In genomic region chr15:85760531-85761371, GRCh38 we compare ENCODE assay signal across 19 cellular contexts. TPM values are rescaled to one million over a fixed set of nuclear protein-coding genes. Genes with fewer than 3 reads are reported as not detected.
DNase-seq lines count a peak whose midpoint lies in the region; ATAC-seq, FAIRE-seq and TF ChIP-seq lines count a peak whose summit lies in the region.
"Had no signal": no experiment of that assay in that cellular context is flagged by ENCODE, and none has a peak within 500 bp of the region (broad histone marks: within the 10 kb centered on the region; RNA-seq: fewer than 3 reads in every experiment).

No MANE protein-coding gene starts in this region.

- H3K79me2 ChIP-seq in OCI-LY3 (ENCODE audit: low read length) (no peaks in the 10 kb centered on the region), H1 (ENCODE audit: control insufficient read depth in 1 of 2, insufficient read depth in 2 of 2, low read length in 2 of 2) (peaks cover 0 to 27% of the 10 kb centered on the region in 2 experiments; a peak in 2 of 4 replicates), MM.1S (ENCODE audit: low read length) (no peaks in the 10 kb centered on the region)

- H2BK120ac ChIP-seq in H1 (replicated peaks; ENCODE audit: low read depth, low read length), result no peak overlapping the region

- no peak overlapping the region for H3K23ac ChIP-seq in H1 (ENCODE audit: insufficient read length)

- TF ChIP-seq EP300 in H1 (IDR thresholded peaks at IDR 0.05; ENCODE audit: borderline replicate concordance in 1 of 2, low read depth in 2 of 2, low read length in 2 of 2), result no peak

- no peak overlapping the region for H2BK5ac ChIP-seq in H1 (ENCODE audit: low read depth, low read length)

- no peaks in the 10 kb centered on the region for H3K9me2 ChIP-seq in MM.1S (replicated peaks; ENCODE audit: insufficient read depth, low read length)

- POLR2A ChIA-PET in H1 (lab: Charles Lee; ENCODE audit: partially characterized antibody), result interaction anchor here (5.1 kb wide), 1 partner anchor 10 kb away, joined by 22 read pairs; no protein-coding TSS in a partner anchor

- no peak overlapping the region for H4K5ac ChIP-seq in H1 (ENCODE audit: insufficient read length, low read depth, low read length)

- no peaks in the 10 kb centered on the region for H3F3A ChIP-seq in MM.1S (ENCODE audit: insufficient read depth, low read length)

- peak; percentile 17 for DNase-seq in NCI-H2107 treated with DMSO at 0.1 percent for 48 hours (lab: John Stamatoyannopoulos, UW; ENCODE audit: unreplicated experiment)
- DNase-seq in NCI-H2107 (lab: John Stamatoyannopoulos, UW), result no peak
- DNase-seq in H1 (ENCODE audit: low read depth in 1 of 2, low spot score in 2 of 2), result no peak
- no peak for DNase-seq in retinal pigment epithelial cell (ENCODE audit: low read depth)
- no peak for DNase-seq in activated effector memory CD4-positive, alpha-beta T cell treated with anti-CD3 and anti-CD28 coated beads, Interleukin-2, amount 50 U/mL, for 16 hours
- DNase-seq in MM.1S, result no peak
- DNase-seq: activated CD8-positive, alpha-beta memory T cell treated with anti-CD3 and anti-CD28 coated beads for 24 hours; NCI-H510A treated with DMSO at 0.1 percent for 48 hours; stimulated activated CD4-positive, alpha-beta T cell treated with anti-CD3 and anti-CD28 coated beads, Interleukin-4, amount 100 ng/mL, for 4 hours; T-helper 1 cell; thyroid gland had no signal

- H3K9ac ChIP-seq in OCI-LY3 (ENCODE audit: low read length), result no peak overlapping the region
- H3K9ac ChIP-seq in H1 (replicated peaks in 1 of 4; ENCODE audit: extremely low read depth in 1 of 4, low read depth in 3 of 4, low read length in 3 of 4), result no peak overlapping the region
- no peak overlapping the region for H3K9ac ChIP-seq in MM.1S (ENCODE audit: low read length)

- no peak overlapping the region for H4K91ac ChIP-seq in H1 (replicated peaks; ENCODE audit: insufficient read length, low read length)

- CTCF ChIA-PET in H1 (lab: Charles Lee; ENCODE audit: partially characterized antibody), result interaction anchor here (0.6 to 2.3 kb wide), 5 partner anchors 9 to 198 kb away, joined by 3 to 10 read pairs (median 4); no protein-coding TSS in a partner anchor

- no peak for TF ChIP-seq POLR2A in H1 (IDR thresholded peaks at IDR 0.05; ENCODE audit: control extremely low read depth in 1 of 2, low read depth in 2 of 2, low read length in 2 of 2)

- FAIRE-seq in H1 (lab: Jason Lieb, UNC), result no peak
- FAIRE-seq: GM12891 had no signal

- no peaks in the 10 kb centered on the region for H3K9me3 ChIP-seq in OCI-LY3 (ENCODE audit: insufficient read depth, low read length)
- no peaks in the 10 kb centered on the region for H3K9me3 ChIP-seq in H1 (ENCODE audit: insufficient read depth in 2 of 2, low read depth in 1 of 2, low read length in 1 of 2)
- no peaks in the 10 kb centered on the region for H3K9me3 ChIP-seq in MM.1S (replicated peaks; ENCODE audit: insufficient read depth, low read length)
- H3K9me3 ChIP-seq: Peyer's patch, thyroid gland had no signal

- H3K36me3 ChIP-seq in OCI-LY3 (replicated peaks; ENCODE audit: low read depth, low read length) (no peaks in the 10 kb centered on the region), H1 (ENCODE audit: control insufficient read depth in 2 of 4, insufficient read depth in 4 of 4, low read length in 3 of 4) (peaks cover 0 to 2% (median under 1%) of the 10 kb centered on the region in 4 experiments; a peak in 4 of 8 replicates), MM.1S (replicated peaks; ENCODE audit: insufficient read depth, low read length) (no peaks in the 10 kb centered on the region)

- no peak overlapping the region for H3K56ac ChIP-seq in H1 (replicated peaks; ENCODE audit: insufficient read length, low read depth, low read length)

- peaks cover 15% of the 10 kb centered on the region for H3K79me1 ChIP-seq in H1 (ENCODE audit: low read depth, low read length)

- H3K27me3 ChIP-seq in OCI-LY3 (ENCODE audit: low read depth, low read length), result no peaks in the 10 kb centered on the region
- no peaks in the 10 kb centered on the region for H3K27me3 ChIP-seq in H1 (replicated peaks in 1 of 4; ENCODE audit: control insufficient read depth in 3 of 4, extremely low read depth in 1 of 4, insufficient read depth in 3 of 4, low read length in 3 of 4)
- no peaks in the 10 kb centered on the region for H3K27me3 ChIP-seq in MM.1S (replicated peaks; ENCODE audit: insufficient read depth, low read length)
- H3K27me3 ChIP-seq: Peyer's patch, thyroid gland had no signal

- H4K8ac ChIP-seq in H1 (ENCODE audit: extremely low read depth, insufficient read depth, low read length), result peak overlapping the region; percentile 37; the same call in 1 of the 2 replicates

- H3K4me2 ChIP-seq in OCI-LY3 (ENCODE audit: low read length) (no peak overlapping the region), H1 (ENCODE audit: insufficient read depth in 1 of 2, low read depth in 2 of 2, low read length in 2 of 2) (no peak overlapping the region), MM.1S (ENCODE audit: low read depth, low read length) (no peak overlapping the region)

- WGBS in H1 (ENCODE audit: extremely low coverage in 1 of 2, insufficient coverage in 1 of 2, insufficient read length in 1 of 2, insufficient replicate concordance in 2 of 2, low coverage in 1 of 2, low lambda C conversion rate in 2 of 2, missing lambda C conversion rate in 1 of 2), 2 experiments, result 91% methylated on average over 28 of the region's 28 CpGs; no CpG with 5 or more reads in 1 of the 2 experiments

- H3K14ac ChIP-seq in H1 (ENCODE audit: insufficient read length), result no peak overlapping the region

- H3K4ac ChIP-seq in H1 (replicated peaks; ENCODE audit: insufficient read length, low read depth, low read length), result no peak overlapping the region

- TF ChIP-seq RAD21 in H1 (IDR thresholded peaks at IDR 0.05 in 1 of 2, conservative IDR thresholded peaks at IDR 0.05 in 1 of 2; ENCODE audit: low read depth in 2 of 2, low read length in 2 of 2), result peak in 1 of 2 experiments; percentile 37; a peak in 2 of 4 replicates

- H3K4me1 ChIP-seq in OCI-LY3 (ENCODE audit: low read length) (no peaks in the 10 kb centered on the region), H1 (replicated peaks in 1 of 4; ENCODE audit: control insufficient read depth in 3 of 4, insufficient read depth in 4 of 4, low read length in 3 of 4) (peaks cover 0 to 1% (median 0%) of the 10 kb centered on the region in 4 experiments; a peak in 2 of 7 replicates), MM.1S (ENCODE audit: low read length) (no peaks in the 10 kb centered on the region)

- H2BK20ac ChIP-seq in H1 (ENCODE audit: low read length), result no peak overlapping the region

- no peak overlapping the region for H3K27ac ChIP-seq in OCI-LY3 (ENCODE audit: low read length)
- no peak overlapping the region for H3K27ac ChIP-seq in H1 (ENCODE audit: low read depth, low read length)
- no peak overlapping the region for H3K27ac ChIP-seq in MM.1S (ENCODE audit: low read length)
- H3K27ac ChIP-seq: coronary artery, epithelial cell of prostate, HL-60, Peyer's patch, thyroid gland had no signal

- H3K18ac ChIP-seq in H1 (ENCODE audit: extremely low read depth, low read length), result no peak overlapping the region

- no peak overlapping the region for H2BK12ac ChIP-seq in H1 (ENCODE audit: low read depth, low read length)

- H3K4me3 ChIP-seq in OCI-LY3 (ENCODE audit: low read length) (no peak overlapping the region), H1 (ENCODE audit: extremely low read depth in 1 of 4, insufficient read depth in 2 of 4, low read depth in 3 of 4, low read length in 4 of 4) (no peak overlapping the region), retinal pigment epithelial cell (ENCODE audit: low read length) (no peak overlapping the region), MM.1S (ENCODE audit: low read length) (no peak overlapping the region)
- H3K4me3 ChIP-seq: coronary artery, Peyer's patch, thyroid gland had no signal

- H2AFZ ChIP-seq in OCI-LY3 (ENCODE audit: low read depth, low read length) (no peak overlapping the region), H1 (ENCODE audit: low read length) (no peak overlapping the region), MM.1S (ENCODE audit: low read length) (no peak overlapping the region)

- ATAC-seq in HG03521 (IDR thresholded peaks at IDR 0.05; ENCODE audit: unreplicated experiment), result no peak
- ATAC-seq: WTC11 had no signal

- TF ChIP-seq CTCF in OCI-LY3 (IDR thresholded peaks at IDR 0.05; ENCODE audit: low read depth, low read length) (peak; percentile 42), H1 (IDR thresholded peaks at IDR 0.05; ENCODE audit: control extremely low read depth in 1 of 3, insufficient read depth in 1 of 3, low read depth in 1 of 3, low read length in 3 of 3) (no peak), retinal pigment epithelial cell (conservative IDR thresholded peaks at IDR 0.05; ENCODE audit: low read depth, low read length) (peak; percentile 16), MM.1S (IDR thresholded peaks at IDR 0.05; ENCODE audit: low read length) (no peak)

- H2AK5ac ChIP-seq in H1 (ENCODE audit: low read depth, low read length), result no peak overlapping the region

- no peaks in the 10 kb centered on the region for H3K23me2 ChIP-seq in H1 (ENCODE audit: low read depth, low read length)

- H4K20me1 ChIP-seq in OCI-LY3 (ENCODE audit: insufficient read depth, low read length) (peaks cover 6% of the 10 kb centered on the region; the same call in 1 of the 2 replicates), H1 (replicated peaks in 1 of 2; ENCODE audit: control insufficient read depth in 1 of 2, insufficient read depth in 2 of 2, low read length in 2 of 2) (peaks cover 2 to 8% of the 10 kb centered on the region in 2 experiments), MM.1S (ENCODE audit: insufficient read depth, low read length) (no peaks in the 10 kb centered on the region)

- no peak overlapping the region for H2BK15ac ChIP-seq in H1 (ENCODE audit: low read length)

RNA-seq across cellular contexts. Expression of gene KLHL25, which starts 34.0 kb away (rescaled TPM):
- total RNA-seq in H1 (2021; fragmentation: NEBNext Ultra II Directional; extraction: Animal tissue kit (Norgen Biotek cat#: 25700)), result 16.5 and 17.1 TPM in 2 replicates
- polyA plus RNA-seq in H1 (2011; rRNA removed), result 22.0 and 28.6 TPM in 2 replicates
- 19.5 TPM for polyA plus RNA-seq in H1 (2011; cell fraction: cytosol; rRNA removed)
- 35.3 TPM for polyA plus RNA-seq in H1 (2011; cell fraction: nucleus; rRNA removed)
- polyA plus RNA-seq in H1 (2012, experiment 1 of 2), result 10.2 to 16.3 TPM (median 14.4 TPM) in 4 replicates
- 13.3 TPM for polyA plus RNA-seq in H1 (2012, experiment 2 of 2)
- 7.5 TPM for polyA plus RNA-seq in H1 (2013, experiment 1 of 2)
- polyA plus RNA-seq in H1 (2013, experiment 2 of 2), result 6.3 TPM
- polyA minus RNA-seq in H1 (2011; rRNA and poly(A)+ RNA removed), result 17.1 and 19.3 TPM in 2 replicates
- 14.2 TPM for polyA minus RNA-seq in H1 (2011; cell fraction: cytosol; rRNA and poly(A)+ RNA removed)
- 28.4 TPM for polyA minus RNA-seq in H1 (2011; cell fraction: nucleus; rRNA and poly(A)+ RNA removed)

Comparison
In these comparisons a context has a peak if more than half of its experiments do, and no peak if none do; other contexts are left out.
1. CTCF ChIP-seq: peak in OCI-LY3 (single experiment) and retinal pigment epithelial cell (single experiment); none in H1 (0 of 3) and MM.1S (single experiment).